Comparison of ENCODE assay signal across 21 cellular contexts in genomic region chr3:177881330-177881729, GRCh38.
"Had no signal": no experiment of that assay in that cellular context is flagged by ENCODE, and none has a peak within 500 bp of the region (broad histone marks: within the 10 kb centered on the region; RNA-seq: fewer than 3 reads in every experiment).

No MANE protein-coding gene starts in this region.

- H3K36me3 ChIP-seq: pancreas, right lobe of liver, thoracic aorta, tibial nerve, upper lobe of left lung had no signal

- FAIRE-seq: colon, small intestine, urothelium cell line had no signal

- H3K27ac ChIP-seq: dorsolateral prefrontal cortex, pancreas, right lobe of liver, thoracic aorta, tibial nerve, upper lobe of left lung had no signal

- H3K4me3 ChIP-seq: dorsolateral prefrontal cortex, lung, pancreas, right lobe of liver, thoracic aorta, tibial nerve, upper lobe of left lung had no signal

- ATAC-seq: left ventricle myocardium superior, natural killer cell, pancreas, right lobe of liver had no signal

- H3K27me3 ChIP-seq: dorsolateral prefrontal cortex, pancreas, right lobe of liver, tibial nerve, upper lobe of left lung had no signal

- H3K9me3 ChIP-seq: pancreas, right lobe of liver, thoracic aorta, tibial nerve, upper lobe of left lung had no signal

- H3K4me1 ChIP-seq: pancreas, right lobe of liver, upper lobe of left lung had no signal

- DNase-seq: dorsolateral prefrontal cortex; effector CD4-positive, alpha-beta T cell; hypothalamus; immature natural killer cell; islet precursor cell; kidney glomerular epithelial cell; left ventricle myocardium superior; natural killer cell; occipital lobe; pancreas; right lobe of liver; small intestine; stimulated activated CD4-positive, alpha-beta T cell treated with anti-CD3 and anti-CD28 coated beads, Interleukin-15, amount 100 ng/mL, for 24 hours; stimulated activated CD4-positive, alpha-beta T cell treated with anti-CD3 and anti-CD28 coated beads, Interleukin-2, amount 100 ng/mL, for 48 hours; stimulated activated naive B cell treated with anti-CD40 and anti-IgM and Interleukin-4, amounts not matched to agents 10 μg/mL and 1 μg/mL and 100 μg/mL, for 72 hours; upper lobe of left lung had no signal
